Comparison of ENCODE assay signal across 8 cellular contexts in the genomic region with DNA sequence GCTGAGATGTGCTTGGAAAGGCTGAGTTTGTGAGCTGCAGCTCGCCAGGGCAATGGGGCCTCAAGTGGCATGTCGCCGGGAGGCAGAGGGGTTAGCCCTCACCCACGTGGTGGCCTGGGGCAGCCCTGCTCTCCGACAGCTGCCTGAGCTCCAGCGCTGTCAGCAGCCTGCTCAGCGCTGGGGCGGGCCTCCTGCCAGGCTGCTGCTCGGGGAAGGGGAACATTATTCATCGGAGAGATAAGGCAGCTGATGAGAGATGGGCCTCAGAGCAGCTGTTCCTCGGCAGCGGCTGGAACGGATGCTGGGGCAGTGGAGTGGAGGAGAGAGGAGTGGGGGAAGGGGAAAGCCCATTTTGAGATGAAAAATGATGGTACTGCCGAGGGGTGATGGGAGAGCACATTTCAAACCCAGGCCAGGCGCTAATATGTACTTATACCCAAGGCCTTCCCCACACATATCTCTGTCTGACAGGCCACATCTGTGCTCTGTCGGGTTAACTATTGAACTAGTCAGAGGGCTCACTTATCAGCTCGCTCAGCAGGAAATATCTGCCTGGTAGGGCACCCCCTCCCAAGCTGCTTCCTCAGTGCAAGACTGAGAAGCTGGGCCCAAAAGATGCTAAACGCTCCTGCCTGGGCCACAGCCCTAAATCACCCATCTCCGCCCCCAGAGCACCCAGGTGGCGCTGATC.
A peak's percentile ranks its signal among the peaks of the same experiment; 100 is the strongest.
DNase-seq lines count a peak whose midpoint lies in the region; ATAC-seq, FAIRE-seq and TF ChIP-seq lines count a peak whose summit lies in the region.

No MANE protein-coding gene starts in this region.

- DNase-seq in NCI-H82 treated with DMSO at 0.1 percent for 48 hours (lab: John Stamatoyannopoulos, UW; ENCODE audit: unreplicated experiment) (peak; percentile 72), esophagus muscularis mucosa (ENCODE audit: extremely low spot score) (peak; percentile 94), pancreas (peak in 4 of 6 donors; percentile 16 to 32 (median 21)), GM03348 (ENCODE audit: low spot score) (no peak), middle frontal gyrus (ENCODE audit: extremely low spot score, low spot score) (no peak)
- no peak for DNase-seq in activated CD4-positive, CD25-positive, alpha-beta regulatory T cell (lab: John Stamatoyannopoulos, UW)

- H3K4me1 ChIP-seq in DOHH2 (ENCODE audit: control insufficient read depth, low read length) = peaks cover 29% of the 10 kb centered on the region
- H3K4me1 ChIP-seq in esophagus muscularis mucosa = peaks cover 10 to 18% (median 14%) of the 10 kb centered on the region in 4 donors
- no peaks in the 10 kb centered on the region for H3K4me1 ChIP-seq in pancreas

- peak overlapping the region; percentile 69 for H3K4me2 ChIP-seq in DOHH2 (ENCODE audit: low read length)

- H3K27me3 ChIP-seq in DOHH2 (ENCODE audit: control insufficient read depth, low read length) (peaks cover 5% of the 10 kb centered on the region), esophagus muscularis mucosa (no peaks in the 10 kb centered on the region), pancreas (no peaks in the 10 kb centered on the region)

- H3K27ac ChIP-seq in DOHH2 (ENCODE audit: low read depth, low read length) (peak overlapping the region; percentile 78), esophagus muscularis mucosa (replicated peaks in 1 of 4) (peak overlapping the region in 1 of 4 donors; percentile 26), pancreas (no peak overlapping the region)

- TF ChIP-seq EP300 in esophagus muscularis mucosa (IDR thresholded peaks at IDR 0.05) = no peak

- H4K20me1 ChIP-seq in DOHH2 (ENCODE audit: control insufficient read depth, insufficient read depth, low read depth, low read length) = no peaks in the 10 kb centered on the region

- intact Hi-C loops in esophagus muscularis mucosa (cut with DNase I) (no loop called here), pancreas (cut with DNase I) (no loop called here)

- H3K9me2 ChIP-seq in DOHH2 (replicated peaks; ENCODE audit: control insufficient read depth, low read length) = no peaks in the 10 kb centered on the region

- TF ChIP-seq CTCF in DOHH2 (IDR thresholded peaks at IDR 0.05; ENCODE audit: low read depth, low read length, poor library complexity, severe bottlenecking) (no peak), esophagus muscularis mucosa (IDR thresholded peaks at IDR 0.05) (no peak), pancreas (IDR thresholded peaks at IDR 0.05) (no peak)

- H3K36me3 ChIP-seq in DOHH2 (ENCODE audit: control insufficient read depth, low read length) = no peaks in the 10 kb centered on the region
- H3K36me3 ChIP-seq in esophagus muscularis mucosa = no peaks in the 10 kb centered on the region
- no peaks in the 10 kb centered on the region for H3K36me3 ChIP-seq in pancreas

- ATAC-seq in pancreas (peak in 3 of 4 donors; percentile 68 to 88 (median 83)), GM18873 (IDR thresholded peaks at IDR 0.05; ENCODE audit: low FRiP score, unreplicated experiment) (no peak)

- TF ChIP-seq POLR2A in esophagus muscularis mucosa (IDR thresholded peaks at IDR 0.05; ENCODE audit: low read depth) = no peak

- peaks cover 6% of the 10 kb centered on the region; the same call in 1 of the 2 replicates for H3F3A ChIP-seq in DOHH2 (ENCODE audit: control insufficient read depth, insufficient read depth)

- 22% methylated on average over 13 of the region's 20 CpGs for WGBS in esophagus muscularis mucosa
- 11 to 14% methylated on average over 20 of the region's 20 CpGs for WGBS in pancreas, 2 donors

- FAIRE-seq in pancreas (lab: Jason Lieb, UNC) = no peak

- H3K9me3 ChIP-seq in DOHH2 (ENCODE audit: control insufficient read depth, insufficient read depth, low read length) (no peaks in the 10 kb centered on the region), esophagus muscularis mucosa (no peaks in the 10 kb centered on the region), pancreas (no peaks in the 10 kb centered on the region)

- H3K4me3 ChIP-seq in DOHH2 (ENCODE audit: low read length) = peak overlapping the region; percentile 64
- H3K4me3 ChIP-seq in esophagus muscularis mucosa = no peak overlapping the region
- no peak overlapping the region for H3K4me3 ChIP-seq in pancreas

- H3K79me2 ChIP-seq in DOHH2 (ENCODE audit: control insufficient read depth, low read length) = no peaks in the 10 kb centered on the region

Comparison
In these comparisons a context has a peak if more than half of its experiments do, and no peak if none do; other contexts are left out.
1. DNase-seq: peak in NCI-H82 treated with DMSO at 0.1 percent for 48 hours (single experiment), esophagus muscularis mucosa (single experiment) and pancreas (4 of 6); none in GM03348 (single experiment), middle frontal gyrus (single experiment) and activated CD4-positive, CD25-positive, alpha-beta regulatory T cell (0 of 4).